16 cellular contexts compared by ENCODE assay signal in genomic region chr2:128310761-128311160, GRCh38. TPM values are rescaled to one million over a fixed set of nuclear protein-coding genes. Genes with fewer than 3 reads are reported as not detected.
DNase-seq lines count a peak whose midpoint lies in the region; ATAC-seq lines count a peak whose summit lies in the region.
"Had no signal": no experiment of that assay in that cellular context is flagged by ENCODE, and none has a peak within 500 bp of the region (broad histone marks: within the 10 kb centered on the region; RNA-seq: fewer than 3 reads in every experiment).

No MANE protein-coding gene starts in this region.

- no peaks in the 10 kb centered on the region for H3K9me3 Mint-ChIP-seq in activated T-cell treated with anti-CD3 and anti-CD28 coated beads, Interleukin-2, amount 50 U/mL, for 24 hours
- H3K9me3 Mint-ChIP-seq in activated CD8-positive, alpha-beta memory T cell treated with anti-CD3 and anti-CD28 coated beads, Interleukin-2, amount 10 ng/mL, durations not matched to agents 7 days and 5 days (ENCODE audit: low read depth), result no peaks in the 10 kb centered on the region
- H3K9me3 Mint-ChIP-seq: activated T-cell treated with anti-CD3 and anti-CD28 coated beads, Interleukin-2, amount 50 U/mL, for 72 hours had no signal

- no peak overlapping the region for H3K27ac Mint-ChIP-seq in activated T-cell treated with anti-CD3 and anti-CD28 coated beads, Interleukin-2, amount 50 U/mL, for 24 hours
- no peak overlapping the region for H3K27ac Mint-ChIP-seq in activated CD8-positive, alpha-beta memory T cell treated with anti-CD3 and anti-CD28 coated beads, Interleukin-2, amount 10 ng/mL, durations not matched to agents 7 days and 5 days
- H3K27ac Mint-ChIP-seq: activated naive CD8-positive, alpha-beta T cell; activated T-cell treated with anti-CD3 and anti-CD28 coated beads, Interleukin-2, amount 50 U/mL, for 72 hours had no signal

- ATAC-seq in activated CD8-positive, alpha-beta memory T cell treated with anti-CD3 and anti-CD28 coated beads, Interleukin-2, amount 10 ng/mL, durations not matched to agents 7 days and 5 days, result no peak
- ATAC-seq in stimulated activated naive CD8-positive, alpha-beta T cell treated with anti-CD3 and anti-CD28 coated beads, Interleukin-15, Interleukin-2, amounts not matched to agents 100 U/mL and 50 U/mL, for 24 hours, result no peak
- ATAC-seq in GM19351 (IDR thresholded peaks at IDR 0.05; ENCODE audit: unreplicated experiment) (no peak), HG03135 (IDR thresholded peaks at IDR 0.05; ENCODE audit: unreplicated experiment) (no peak)
- ATAC-seq: activated T-cell treated with anti-CD3 and anti-CD28 coated beads, Interleukin-2, amount 50 U/mL, for 72 hours; gastrocnemius medialis; left lung had no signal

- H3K36me3 Mint-ChIP-seq in activated T-cell treated with anti-CD3 and anti-CD28 coated beads, Interleukin-2, amount 50 U/mL, for 24 hours (ENCODE audit: low read depth), result peaks cover 24% of the 10 kb centered on the region
- no peaks in the 10 kb centered on the region for H3K36me3 Mint-ChIP-seq in activated CD8-positive, alpha-beta memory T cell treated with anti-CD3 and anti-CD28 coated beads, Interleukin-2, amount 10 ng/mL, durations not matched to agents 7 days and 5 days
- H3K36me3 Mint-ChIP-seq: activated naive CD8-positive, alpha-beta T cell had no signal

- CTCF ChIA-PET in activated CD8-positive, alpha-beta memory T cell treated with anti-CD3 and anti-CD28 coated beads, Interleukin-2, amount 10 ng/mL, durations not matched to agents 7 days and 5 days (lab: Charles Lee), result no interaction called here

- peak; percentile 13 for DNase-seq in activated T-cell treated with anti-CD3 and anti-CD28 coated beads, Interleukin-2, amount 50 U/mL, for 1 hour
- DNase-seq in activated T-cell treated with anti-CD3 and anti-CD28 coated beads, Interleukin-2, amount 50 U/mL, for 24 hours, result no peak
- peak; percentile 36 for DNase-seq in activated CD8-positive, alpha-beta memory T cell treated with anti-CD3 and anti-CD28 coated beads, Interleukin-2, amount 10 ng/mL, durations not matched to agents 7 days and 5 days
- DNase-seq in mesenteric fat pad (ENCODE audit: low spot score) (peak; percentile 78), NCI-H1048 (lab: John Stamatoyannopoulos, UW) (no peak)
- peak; percentile 2 for DNase-seq in stimulated activated naive CD8-positive, alpha-beta T cell treated with anti-CD3 and anti-CD28 coated beads, Interleukin-15, Interleukin-2, amounts not matched to agents 100 U/mL and 50 U/mL, for 24 hours
- DNase-seq: activated T-cell treated with anti-CD3 and anti-CD28 coated beads, Interleukin-2, amount 50 U/mL, for 72 hours; dermis blood vessel endothelial cell; gastrocnemius medialis; NCI-H187; NK-92 treated with Interleukin-12 subunit alpha and Interleukin-12 subunit beta, amount 100 ng/mL, for 24 hours; stimulated activated CD4-positive, alpha-beta T cell treated with anti-CD3 and anti-CD28 coated beads, Interleukin-12 subunit alpha, Interleukin-12 subunit beta, amount 100 ng/mL, for 4 hours had no signal

- no peaks in the 10 kb centered on the region for H3K27me3 Mint-ChIP-seq in activated T-cell treated with anti-CD3 and anti-CD28 coated beads, Interleukin-2, amount 50 U/mL, for 24 hours
- H3K27me3 Mint-ChIP-seq in activated CD8-positive, alpha-beta memory T cell treated with anti-CD3 and anti-CD28 coated beads, Interleukin-2, amount 10 ng/mL, durations not matched to agents 7 days and 5 days, result no peaks in the 10 kb centered on the region
- H3K27me3 Mint-ChIP-seq: activated naive CD8-positive, alpha-beta T cell had no signal

- H3K4me3 Mint-ChIP-seq in activated T-cell treated with anti-CD3 and anti-CD28 coated beads, Interleukin-2, amount 50 U/mL, for 24 hours, result no peak overlapping the region
- no peak overlapping the region for H3K4me3 Mint-ChIP-seq in activated CD8-positive, alpha-beta memory T cell treated with anti-CD3 and anti-CD28 coated beads, Interleukin-2, amount 10 ng/mL, durations not matched to agents 7 days and 5 days
- H3K4me3 Mint-ChIP-seq: activated naive CD8-positive, alpha-beta T cell; activated T-cell treated with anti-CD3 and anti-CD28 coated beads, Interleukin-2, amount 50 U/mL, for 72 hours had no signal

- peaks cover 51% of the 10 kb centered on the region for H3K4me1 Mint-ChIP-seq in activated T-cell treated with anti-CD3 and anti-CD28 coated beads, Interleukin-2, amount 50 U/mL, for 24 hours (ENCODE audit: low read depth)
- no peaks in the 10 kb centered on the region for H3K4me1 Mint-ChIP-seq in activated CD8-positive, alpha-beta memory T cell treated with anti-CD3 and anti-CD28 coated beads, Interleukin-2, amount 10 ng/mL, durations not matched to agents 7 days and 5 days

RNA-seq across cellular contexts. Expression of gene HS6ST1, which starts 7.9 kb away (rescaled TPM):
- 1 to 10 TPM; 7.0 to 8.6 TPM for total RNA-seq in activated CD8-positive, alpha-beta memory T cell treated with anti-CD3 and anti-CD28 coated beads, Interleukin-2, amount 10 ng/mL, durations not matched to agents 7 days and 5 days
- total RNA-seq in mesenteric fat pad, result 38.4 TPM

Comparison
In these comparisons a context has a peak if more than half of its experiments do, and no peak if none do; other contexts are left out.
1. DNase-seq: peak in activated T-cell treated with anti-CD3 and anti-CD28 coated beads, Interleukin-2, amount 50 U/mL, for 1 hour (single experiment), activated CD8-positive, alpha-beta memory T cell treated with anti-CD3 and anti-CD28 coated beads, Interleukin-2, amount 10 ng/mL, durations not matched to agents 7 days and 5 days (single experiment), mesenteric fat pad (single experiment) and stimulated activated naive CD8-positive, alpha-beta T cell treated with anti-CD3 and anti-CD28 coated beads, Interleukin-15, Interleukin-2, amounts not matched to agents 100 U/mL and 50 U/mL, for 24 hours (single experiment); none in activated T-cell treated with anti-CD3 and anti-CD28 coated beads, Interleukin-2, amount 50 U/mL, for 24 hours (single experiment) and NCI-H1048 (single experiment).